In genomic region chr2:203019142-203019541, GRCh38 we compare ENCODE assay signal across 10 cellular contexts. TPM values are rescaled to one million over a fixed set of nuclear protein-coding genes. Genes with fewer than 3 reads are reported as not detected.
DNase-seq lines count a peak whose midpoint lies in the region; TF ChIP-seq lines count a peak whose summit lies in the region.
"Had no signal": no experiment of that assay in that cellular context is flagged by ENCODE, and none has a peak within 500 bp of the region (broad histone marks: within the 10 kb centered on the region; RNA-seq: fewer than 3 reads in every experiment).

No MANE protein-coding gene starts in this region.

- no peak for DNase-seq in T-helper 2 cell treated with Interferon-gamma antibody and Interleukin-4, amounts not matched to agents 5 μg/mL and 100 μg/mL, for 36 hours (ENCODE audit: low spot score)
- DNase-seq in T-helper 2 cell (no peak), MCF 10A (ENCODE audit: unreplicated experiment) (no peak), mesenchymal stem cell (no peak), tibial nerve (ENCODE audit: low spot score in 2 of 2) (no peak), HPDE6-E6E7 (ENCODE audit: extremely low spot score) (no peak), EL (no peak), DMS153 treated with DMSO at 0.1 percent for 48 hours (lab: John Stamatoyannopoulos, UW; ENCODE audit: unreplicated experiment) (no peak)
- DNase-seq: activated CD8-positive, alpha-beta memory T cell treated with anti-CD3 and anti-CD28 coated beads for 24 hours had no signal

- H3K36me3 ChIP-seq in mesenchymal stem cell (ENCODE audit: control insufficient read depth in 1 of 2, insufficient read depth in 2 of 2, low read depth in 1 of 2, low read length in 2 of 2), result peaks cover 0 to 4% of the 10 kb centered on the region in 2 experiments
- H3K36me3 ChIP-seq in tibial nerve, result peaks cover 0 to 4% (median 0%) of the 10 kb centered on the region in 3 donors

- no peak for TF ChIP-seq EP300 in tibial nerve (IDR thresholded peaks at IDR 0.05)

- H2AK5ac ChIP-seq in mesenchymal stem cell (ENCODE audit: low read length, severe bottlenecking), result no peak overlapping the region

- H3K18ac ChIP-seq in mesenchymal stem cell (ENCODE audit: low read depth in 1 of 2, low read length in 2 of 2), result no peak overlapping the region

- no peaks in the 10 kb centered on the region for H3K79me1 ChIP-seq in mesenchymal stem cell (replicated peaks; ENCODE audit: low read length, poor library complexity, severe bottlenecking)

- H2BK15ac ChIP-seq in mesenchymal stem cell (ENCODE audit: low read depth, poor library complexity, severe bottlenecking), result no peak overlapping the region

- H3K9me3 ChIP-seq in mesenchymal stem cell (ENCODE audit: control insufficient read depth, low read length) (no peaks in the 10 kb centered on the region), tibial nerve (no peaks in the 10 kb centered on the region)

- peaks cover 30% of the 10 kb centered on the region for H3K4me1 Mint-ChIP-seq in T-helper 2 cell treated with Interferon-gamma antibody and Interleukin-4, amounts not matched to agents 5 μg/mL and 100 μg/mL, for 36 hours (ENCODE audit: low read depth)
- H3K4me1 Mint-ChIP-seq in MCF 10A (ENCODE audit: insufficient read depth, unreplicated experiment), result peaks cover 35% of the 10 kb centered on the region

- WGBS in mesenchymal stem cell, result 80% methylated on average over 1 of the region's 2 CpGs
- WGBS in tibial nerve, 2 donors, result 48 to 49% methylated on average over 2 of the region's 2 CpGs

- H3K9me3 Mint-ChIP-seq in T-helper 2 cell treated with Interferon-gamma antibody and Interleukin-4, amounts not matched to agents 5 μg/mL and 100 μg/mL, for 36 hours, result no peaks in the 10 kb centered on the region
- H3K9me3 Mint-ChIP-seq in MCF 10A (ENCODE audit: unreplicated experiment), result no peaks in the 10 kb centered on the region
- H3K9me3 Mint-ChIP-seq: stimulated activated effector memory CD8-positive, alpha-beta T cell treated with anti-CD3 and anti-CD28 coated beads, Interleukin-12 subunit alpha, Interleukin-12 subunit beta, amount 100 ng/mL, for 72 hours had no signal

- no peaks in the 10 kb centered on the region for H3K27me3 ChIP-seq in mesenchymal stem cell (ENCODE audit: control insufficient read depth in 1 of 2, insufficient read depth in 1 of 2, low read length in 2 of 2)
- no peaks in the 10 kb centered on the region for H3K27me3 ChIP-seq in tibial nerve

- peak overlapping the region; percentile 96 for H3K9ac ChIP-seq in mesenchymal stem cell (ENCODE audit: low read length)

- intact Hi-C loops in MCF 10A (cut with micrococcal nuclease), result no loop called here

- H3K4me3 ChIP-seq in mesenchymal stem cell (ENCODE audit: insufficient read depth in 1 of 2, low read depth in 1 of 2, low read length in 2 of 2) (peak overlapping the region in 1 of 2 experiments; percentile 97), tibial nerve (peak overlapping the region in 2 of 4 donors; percentile 5 to 96)

- no peak overlapping the region for H3K27ac Mint-ChIP-seq in T-helper 2 cell treated with Interferon-gamma antibody and Interleukin-4, amounts not matched to agents 5 μg/mL and 100 μg/mL, for 36 hours
- H3K27ac Mint-ChIP-seq in MCF 10A (ENCODE audit: low read depth, unreplicated experiment), result peak overlapping the region; percentile 77
- H3K27ac Mint-ChIP-seq: stimulated activated effector memory CD8-positive, alpha-beta T cell treated with anti-CD3 and anti-CD28 coated beads, Interleukin-12 subunit alpha, Interleukin-12 subunit beta, amount 100 ng/mL, for 72 hours had no signal

- H3K4ac ChIP-seq in mesenchymal stem cell (ENCODE audit: low read depth in 1 of 2, low read length in 2 of 2), result no peak overlapping the region

- no peak overlapping the region for H3K23ac ChIP-seq in mesenchymal stem cell (ENCODE audit: low read length in 2 of 2)

- peaks cover 5% of the 10 kb centered on the region for H3K36me3 Mint-ChIP-seq in T-helper 2 cell treated with Interferon-gamma antibody and Interleukin-4, amounts not matched to agents 5 μg/mL and 100 μg/mL, for 36 hours (ENCODE audit: low read depth)
- H3K36me3 Mint-ChIP-seq in MCF 10A (ENCODE audit: insufficient read depth, unreplicated experiment), result peaks cover 5% of the 10 kb centered on the region
- H3K36me3 Mint-ChIP-seq: stimulated activated effector memory CD8-positive, alpha-beta T cell treated with anti-CD3 and anti-CD28 coated beads, Interleukin-12 subunit alpha, Interleukin-12 subunit beta, amount 100 ng/mL, for 72 hours had no signal

- H2BK120ac ChIP-seq in mesenchymal stem cell (ENCODE audit: low read depth, low read length), result no peak overlapping the region

- peak overlapping the region; percentile 7 for H3K4me3 Mint-ChIP-seq in T-helper 2 cell treated with Interferon-gamma antibody and Interleukin-4, amounts not matched to agents 5 μg/mL and 100 μg/mL, for 36 hours
- peak overlapping the region; percentile 72 for H3K4me3 Mint-ChIP-seq in MCF 10A (ENCODE audit: unreplicated experiment)

- no peak overlapping the region for H2AFZ ChIP-seq in mesenchymal stem cell (ENCODE audit: low read depth, low read length)

- H4K91ac ChIP-seq in mesenchymal stem cell (ENCODE audit: low read length), result no peak overlapping the region

- POLR2A ChIA-PET in MCF 10A (lab: Yijun Ruan, JAX), result no interaction called here

- H3K4me1 ChIP-seq in mesenchymal stem cell (ENCODE audit: control insufficient read depth, insufficient read depth, low read depth, low read length) (peaks cover 5% of the 10 kb centered on the region), tibial nerve (peaks cover 0 to 78% (median 13%) of the 10 kb centered on the region in 4 donors)

- no peak overlapping the region for H3K14ac ChIP-seq in mesenchymal stem cell (ENCODE audit: low read length in 2 of 2)

- no peak for TF ChIP-seq POLR2A in tibial nerve (IDR thresholded peaks at IDR 0.05)

- H2BK5ac ChIP-seq in mesenchymal stem cell (ENCODE audit: low read depth, low read length, poor library complexity, severe bottlenecking), result no peak overlapping the region

- H3K27ac ChIP-seq in mesenchymal stem cell (ENCODE audit: low read length, poor library complexity, severe bottlenecking) (no peak overlapping the region), tibial nerve (peak overlapping the region in 3 of 4 donors; percentile 26 to 99 (median 27))

- no peak overlapping the region for H2BK12ac ChIP-seq in mesenchymal stem cell (ENCODE audit: low read length in 2 of 2)

- H3K27me3 Mint-ChIP-seq in T-helper 2 cell treated with Interferon-gamma antibody and Interleukin-4, amounts not matched to agents 5 μg/mL and 100 μg/mL, for 36 hours (ENCODE audit: low read depth), result no peaks in the 10 kb centered on the region
- no peaks in the 10 kb centered on the region for H3K27me3 Mint-ChIP-seq in MCF 10A (ENCODE audit: insufficient read depth, unreplicated experiment)

- H4K8ac ChIP-seq in mesenchymal stem cell (ENCODE audit: low read length), result no peak overlapping the region

- no peak for TF ChIP-seq CTCF in MCF 10A (IDR thresholded peaks at IDR 0.05; ENCODE audit: unreplicated experiment)
- no peak for TF ChIP-seq CTCF in tibial nerve (IDR thresholded peaks at IDR 0.05)

- CTCF ChIA-PET in MCF 10A (lab: Yijun Ruan, JAX), result interaction anchor here (0.6 kb wide), 1 partner anchor 70 kb away, joined by 3 read pairs; no protein-coding TSS in a partner anchor

- H3K4me2 ChIP-seq in mesenchymal stem cell (ENCODE audit: low read length, poor library complexity, severe bottlenecking), result peak overlapping the region; percentile 39

- no TSS peak for BruUV-seq in MCF 10A (replicated peaks; lab: Mats Ljungman, UMichigan)

RNA-seq across cellular contexts. Expression of gene NBEAL1, which starts 4.5 kb away (rescaled TPM):
- 18.8 and 20.4 TPM in 2 replicates for total RNA-seq in MCF 10A (2022)
- polyA plus RNA-seq in mesenchymal stem cell (2013, experiment 1 of 2), result 13.0 TPM
- polyA plus RNA-seq in mesenchymal stem cell (2013, experiment 2 of 2), result 13.4 TPM
- 10 to 100 TPM; 33.3 to 51.6 (median 48.4) TPM for total RNA-seq in tibial nerve
